ENCODE assay signal across 8 cellular contexts in genomic region chr6:134882426-134883038, GRCh38.
DNase-seq lines count a peak whose midpoint lies in the region; ATAC-seq and TF ChIP-seq lines count a peak whose summit lies in the region.

No MANE protein-coding gene starts in this region.

- H3K4me1 ChIP-seq in adipocyte (ENCODE audit: control insufficient read depth, insufficient read depth, low read length) (peaks cover 14% of the 10 kb centered on the region), heart right ventricle (peaks cover 0 to 9% (median 0%) of the 10 kb centered on the region in 9 donors), psoas muscle (peaks cover 4% of the 10 kb centered on the region)

- peak overlapping the region; percentile 66 for H3K9ac ChIP-seq in adipocyte (ENCODE audit: low read length)

- TF ChIP-seq CTCF in GM13976 (IDR thresholded peaks at IDR 0.05; ENCODE audit: borderline replicate concordance, control extremely low read depth, extremely low read depth, insufficient read depth, missing control alignments) = peak; percentile 95
- TF ChIP-seq CTCF in RWPE1 (conservative IDR thresholded peaks at IDR 0.05; ENCODE audit: low read depth) = peak; percentile 94
- TF ChIP-seq CTCF in heart right ventricle (IDR thresholded peaks at IDR 0.05) = peak; percentile 61 to 96 (median 94)
- peak; percentile 98 for TF ChIP-seq CTCF in psoas muscle (IDR thresholded peaks at IDR 0.05)

- H3K4me3 ChIP-seq in adipocyte (ENCODE audit: low read length) = no peak overlapping the region
- no peak overlapping the region for H3K4me3 ChIP-seq in heart right ventricle
- H3K4me3 ChIP-seq in psoas muscle = no peak overlapping the region

- ATAC-seq in heart right ventricle (peak in 6 of 8 donors; percentile 51 to 79 (median 61)), psoas muscle (peak; percentile 73 to 94 (median 91)), HG03097 (IDR thresholded peaks at IDR 0.05; ENCODE audit: low FRiP score, unreplicated experiment) (no peak)

- no peaks in the 10 kb centered on the region for H3K36me3 ChIP-seq in adipocyte (ENCODE audit: control insufficient read depth, insufficient read depth, low read length, severe bottlenecking)
- no peaks in the 10 kb centered on the region for H3K36me3 ChIP-seq in heart right ventricle
- no peaks in the 10 kb centered on the region for H3K36me3 ChIP-seq in psoas muscle (ENCODE audit: insufficient read depth in 1 of 2, low read depth in 1 of 2)

- H3K27ac ChIP-seq in RWPE1 (no peak overlapping the region), heart right ventricle (no peak overlapping the region), psoas muscle (no peak overlapping the region)

- POLR2A ChIA-PET in RWPE1 (lab: Yijun Ruan, JAX; ENCODE audit: low non-redundant PET) = no interaction called here

- in situ Hi-C loops in GM13976 (cut with MboI; ENCODE audit: low sequenced_read_pairs, unreplicated experiment) = loop anchor here (10.0 kb wide), 2 partner anchors 248 to 718 kb away; no protein-coding TSS in a partner anchor

- CTCF ChIA-PET in RWPE1 (lab: Yijun Ruan, JAX) = interaction anchor here (0.5 to 2.0 kb wide), 22 partner anchors 9 to 865 kb away, joined by 3 to 23 read pairs (median 4); no protein-coding TSS in a partner anchor

- peak; percentile 76 for DNase-seq in A172 (ENCODE audit: low spot score)
- peak; percentile 40 for DNase-seq in GM13976 (ENCODE audit: low spot score)
- peak; percentile 59 for DNase-seq in HuH-7 (ENCODE audit: low spot score)
- peak; percentile 53 for DNase-seq in RWPE1 (ENCODE audit: low spot score)
- DNase-seq in adipocyte (ENCODE audit: low read depth) = peak; percentile 86
- DNase-seq in heart right ventricle = peak; percentile 34 to 38
- peak; percentile 48 to 65 for DNase-seq in psoas muscle

- H3K27me3 ChIP-seq in adipocyte (replicated peaks; ENCODE audit: control insufficient read depth, insufficient read depth, low read length) (no peaks in the 10 kb centered on the region), heart right ventricle (peaks cover 0 to 7% (median 0%) of the 10 kb centered on the region in 7 donors), psoas muscle (ENCODE audit: insufficient read depth in 3 of 3, low read length in 2 of 3) (no peaks in the 10 kb centered on the region)

- intact Hi-C loops in heart right ventricle (cut with DNase I) = loop anchor here in 9 of 10 donors (1.0 to 10.0 kb wide), 12 partner anchors 58 to 760 kb away; no protein-coding TSS in a partner anchor
- intact Hi-C loops in psoas muscle (cut with DNase I) = loop anchor here in 1 of 2 donors (2.0 to 5.0 kb wide), 4 partner anchors 55 to 760 kb away; no protein-coding TSS in a partner anchor

- H3K9me3 ChIP-seq in adipocyte (ENCODE audit: control insufficient read depth, low read length) = no peaks in the 10 kb centered on the region
- no peaks in the 10 kb centered on the region for H3K9me3 ChIP-seq in heart right ventricle
- no peaks in the 10 kb centered on the region for H3K9me3 ChIP-seq in psoas muscle

- 36 to 37% methylated on average over 10 of the region's 10 CpGs for WGBS in heart right ventricle, 2 donors
- 43 to 73% (median 52%) methylated on average over 10 of the region's 10 CpGs for WGBS in psoas muscle, 3 donors

Comparison
In these comparisons a context has a peak if more than half of its experiments do, and no peak if none do; other contexts are left out.
1. DNase-seq: peak in every context shown above with its lines; median percentile 86 in adipocyte; 76 in A172; 59 in HuH-7; 56 in psoas muscle; 53 in RWPE1; 40 in GM13976; 36 in heart right ventricle.